Comparison of ENCODE assay signal across 22 cellular contexts in genomic region chr5:94249430-94249829, GRCh38.
"Had no signal": no experiment of that assay in that cellular context is flagged by ENCODE, and none has a peak within 500 bp of the region (broad histone marks: within the 10 kb centered on the region; RNA-seq: fewer than 3 reads in every experiment).

No MANE protein-coding gene starts in this region.

- H3K27me3 Mint-ChIP-seq: T-cell had no signal

- DNase-seq: KBM-7, MG63, NCI-H1092, NCI-H1105 treated with DMSO at 0.1 percent for 48 hours, NCI-H1417 treated with DMSO at 0.1 percent for 48 hours, NCI-H146, NCI-H1694 treated with DMSO at 0.1 percent for 48 hours, NCI-H1930, NCI-H2081, NCI-H2107, NCI-H2227 treated with DMSO at 0.1 percent for 48 hours, NCI-H524, NCI-H526 treated with DMSO at 0.1 percent for 48 hours, NCI-H748 treated with DMSO at 0.1 percent for 48 hours, Right ventricle myocardium superior, RPMI8226, SIG-M5, SW 1271, T-cell had no signal

- H3K36me3 ChIP-seq: MG63, SJSA1 had no signal

- H3K4me3 Mint-ChIP-seq: T-cell had no signal

- H3K36me3 Mint-ChIP-seq: T-cell had no signal

- H3K4me3 ChIP-seq: MG63, SJSA1, SK-N-MC had no signal

- H3K9me3 Mint-ChIP-seq: T-cell had no signal

- ATAC-seq: T-cell had no signal

- H3K27ac Mint-ChIP-seq: T-cell had no signal

- H3K9me3 ChIP-seq: MG63, SJSA1 had no signal

- H3K27ac ChIP-seq: HL-60, SJSA1, SK-N-MC had no signal

- H3K4me1 Mint-ChIP-seq: T-cell had no signal

- H3K27me3 ChIP-seq: MG63, SJSA1 had no signal
